3 cellular contexts compared by ENCODE assay signal in genomic region chr20:46801003-46801702, GRCh38.
TF ChIP-seq lines count a peak whose summit lies in the region.

No MANE protein-coding gene starts in this region.

TF ChIP-seq in A549, 52 proteins besides CTCF, POLR2A, EP300 and RAD21:
- TF ChIP-seq USF2 (IDR thresholded peaks at IDR 0.05) (no peak), REST (IDR thresholded peaks at IDR 0.05) (no peak), RNF2 (IDR thresholded peaks at IDR 0.05; ENCODE audit: borderline replicate concordance, low read depth) (no peak), EHMT2 (IDR thresholded peaks at IDR 0.05; ENCODE audit: low read depth) (no peak), TP53 (CRISPR knock-in tag; IDR thresholded peaks at IDR 0.05) (no peak), JUNB (IDR thresholded peaks at IDR 0.05) (no peak), FOXS1 (CRISPR knock-in tag; IDR thresholded peaks at IDR 0.05) (no peak), HOXA7 (CRISPR knock-in tag; IDR thresholded peaks at IDR 0.05) (no peak), NFE2L2 (conservative IDR thresholded peaks at IDR 0.05; ENCODE audit: low read length) (no peak), HOXB5 (CRISPR knock-in tag; IDR thresholded peaks at IDR 0.05) (no peak), ESRRA (IDR thresholded peaks at IDR 0.05; ENCODE audit: borderline replicate concordance, low read length) (no peak)
TF ChIP-seq in A549: peak in this region for 0.

TF ChIP-seq in IMR-90, 13 proteins besides CTCF, POLR2A, EP300 and RAD21:
- TF ChIP-seq MAFK (IDR thresholded peaks at IDR 0.05; ENCODE audit: low read depth, low read length) (no peak), BHLHE40 (IDR thresholded peaks at IDR 0.05; ENCODE audit: low read depth, low read length) (no peak), USF2 (IDR thresholded peaks at IDR 0.05; ENCODE audit: low read depth, low read length) (no peak), CEBPB (IDR thresholded peaks at IDR 0.05; ENCODE audit: low read depth, low read length) (no peak), RCOR1 (IDR thresholded peaks at IDR 0.05; ENCODE audit: insufficient replicate concordance, low read length) (no peak), RFX5 (IDR thresholded peaks at IDR 0.05; ENCODE audit: low read depth, low read length) (no peak), CHD1 (IDR thresholded peaks at IDR 0.05; ENCODE audit: low read depth, low read length) (no peak), MXI1 (IDR thresholded peaks at IDR 0.05; ENCODE audit: borderline replicate concordance, low read depth, low read length) (no peak), SMC3 (IDR thresholded peaks at IDR 0.05; ENCODE audit: low read depth, low read length) (no peak), MAZ (IDR thresholded peaks at IDR 0.05; ENCODE audit: borderline replicate concordance, low read depth, low read length) (no peak)
TF ChIP-seq in IMR-90: peak in this region for 0.

TF ChIP-seq in GM12878, 131 proteins besides CTCF, POLR2A, EP300 and RAD21:
- no peak for TF ChIP-seq SRF (IDR thresholded peaks at IDR 0.05; ENCODE audit: low read depth in 2 of 2, low read length in 2 of 2)
- no peak for TF ChIP-seq NFXL1 (IDR thresholded peaks at IDR 0.05; ENCODE audit: borderline replicate concordance)
- peak; percentile 21; the same call in 1 of the 2 replicates for TF ChIP-seq PKNOX1 (IDR thresholded peaks at IDR 0.05)
- TF ChIP-seq ZBED1 (IDR thresholded peaks at IDR 0.05; ENCODE audit: borderline replicate concordance): no peak
- TF ChIP-seq MAX (IDR thresholded peaks at IDR 0.05; ENCODE audit: low read depth, low read length): no peak
TF ChIP-seq in GM12878: peak in this region for 1.
